ENCODE assay signal across 9 cellular contexts in genomic region chr14:68947802-68948201, GRCh38. TPM values are rescaled to one million over a fixed set of nuclear protein-coding genes. Genes with fewer than 3 reads are reported as not detected.
DNase-seq lines count a peak whose midpoint lies in the region; ATAC-seq and TF ChIP-seq lines count a peak whose summit lies in the region.
"Had no signal": no experiment of that assay in that cellular context is flagged by ENCODE, and none has a peak within 500 bp of the region (broad histone marks: within the 10 kb centered on the region; RNA-seq: fewer than 3 reads in every experiment).

No MANE protein-coding gene starts in this region.

- H3K9me2 ChIP-seq in GM23338 (ENCODE audit: insufficient read depth) = no peaks in the 10 kb centered on the region

- no peaks in the 10 kb centered on the region for H3K9me3 Mint-ChIP-seq in GM23338
- H3K9me3 Mint-ChIP-seq: central memory CD8-positive, alpha-beta T cell had no signal

- H3K27me3 ChIP-seq in GM23338 (ENCODE audit: insufficient read depth) (no peaks in the 10 kb centered on the region), spleen (replicated peaks in 1 of 7) (peaks cover 0 to 5% (median 0%) of the 10 kb centered on the region in 7 donors)

- H2AFZ ChIP-seq in GM23338 = no peak overlapping the region

- H3K79me2 ChIP-seq in GM23338 (replicated peaks; ENCODE audit: insufficient read depth) = peaks cover 100% of the 10 kb centered on the region

- peaks cover 16% of the 10 kb centered on the region; the same call in 2 of the 3 replicates for H3K36me3 Mint-ChIP-seq in GM23338 (ENCODE audit: low read depth)

- H4K20me1 ChIP-seq in GM23338 (replicated peaks; ENCODE audit: insufficient read depth) = peaks cover 62% of the 10 kb centered on the region

- H3K4me2 ChIP-seq in GM23338 = no peak overlapping the region

- DNase-seq in GM23338 (ENCODE audit: low spot score) (no peak), SKM-1 treated with dmso at 0.1 percent for 144 hours (lab: John Stamatoyannopoulos, UW; ENCODE audit: unreplicated experiment) (peak; percentile 25), cardiac septum (ENCODE audit: low spot score) (peak; percentile 85), spleen (peak; percentile 70), COR-L47 (lab: John Stamatoyannopoulos, UW) (no peak), mesenteric fat pad (ENCODE audit: low spot score) (no peak), DMS53 treated with DMSO at 0.1 percent for 48 hours (lab: John Stamatoyannopoulos, UW; ENCODE audit: unreplicated experiment) (no peak), LoVo (ENCODE audit: low spot score) (no peak)

- no peak overlapping the region for H3K27ac Mint-ChIP-seq in GM23338

- H3K4me3 ChIP-seq in GM23338 = no peak overlapping the region
- H3K4me3 ChIP-seq in spleen = no peak overlapping the region

- H3K27me3 Mint-ChIP-seq in GM23338 (ENCODE audit: insufficient read depth, low read depth, poor library complexity) = peaks cover 8% of the 10 kb centered on the region
- H3K27me3 Mint-ChIP-seq: central memory CD8-positive, alpha-beta T cell had no signal

- intact Hi-C loops in cardiac septum (cut with DNase I) = no loop called here
- intact Hi-C loops in spleen (cut with DNase I; ENCODE audit: low total_unique reads) = no loop called here

- H3F3A ChIP-seq in GM23338 (replicated peaks; ENCODE audit: low read depth) = no peaks in the 10 kb centered on the region

- H3K4me1 ChIP-seq in GM23338 (ENCODE audit: insufficient read depth) (peaks cover 44% of the 10 kb centered on the region), spleen (peaks cover 10 to 99% (median 57%) of the 10 kb centered on the region in 6 donors)

- TF ChIP-seq CTCF in GM23338 (conservative IDR thresholded peaks at IDR 0.05; ENCODE audit: low read depth in 2 of 2) = no peak
- no peak for TF ChIP-seq CTCF in spleen (IDR thresholded peaks at IDR 0.05 in 8 of 11, conservative IDR thresholded peaks at IDR 0.05 in 3 of 11)

- 15 to 31% (median 22%) methylated on average over 7 to 8 of the region's 8 CpGs for WGBS in spleen, 5 donors

- peaks cover 74% of the 10 kb centered on the region for H3K4me1 Mint-ChIP-seq in GM23338

- TF ChIP-seq POLR2A in spleen (IDR thresholded peaks at IDR 0.05) = no peak

- H3K27ac ChIP-seq in GM23338 (ENCODE audit: low read depth) (no peak overlapping the region), spleen (peak overlapping the region in 5 of 8 donors; percentile 40 to 92 (median 90))

- peak; percentile 14 for ATAC-seq in GM23338

- H3K4me3 Mint-ChIP-seq in GM23338 = no peak overlapping the region
- H3K4me3 Mint-ChIP-seq: central memory CD8-positive, alpha-beta T cell had no signal

- no peaks in the 10 kb centered on the region for H3K9me3 ChIP-seq in spleen

- H3K36me3 ChIP-seq in GM23338 (ENCODE audit: insufficient read depth) (no peaks in the 10 kb centered on the region), spleen (no peaks in the 10 kb centered on the region)

TF ChIP-seq in GM23338, 12 proteins besides CTCF, POLR2A, EP300 and RAD21:
- no peak for TF ChIP-seq JUNB (IDR thresholded peaks at IDR 0.05; ENCODE audit: unreplicated experiment)
- no peak for TF ChIP-seq ZNF331 (CRISPR knock-in tag; IDR thresholded peaks at IDR 0.05; ENCODE audit: low read depth)
- no peak for TF ChIP-seq EZH2phosphoT487 (IDR thresholded peaks at IDR 0.05; ENCODE audit: unreplicated experiment)
- TF ChIP-seq STAT1 (IDR thresholded peaks at IDR 0.05; ENCODE audit: unreplicated experiment) = no peak
- no peak for TF ChIP-seq CREB1 (CRISPR knock-in tag; IDR thresholded peaks at IDR 0.05; ENCODE audit: low read depth)
- no peak for TF ChIP-seq EZH2 (IDR thresholded peaks at IDR 0.05; ENCODE audit: low read depth, unreplicated experiment)

RNA-seq across cellular contexts. Expression of gene ACTN1, which starts 31.3 kb away (rescaled TPM):
- 257 and 280 TPM in 2 replicates for total RNA-seq in GM23338 (2014; rRNA removed; shearing (Covaris generic))
- polyA plus RNA-seq in GM23338 (2016; fragmentation: Nextera tagmentation; extraction: Ambion mirVana) = 121 and 129 TPM in 2 replicates
- 346 TPM for total RNA-seq in cardiac septum
- 100 to 1,000 TPM in 5 of 7 donors, 10 to 100 TPM in 2; 87.3 to 315 (median 121) TPM for total RNA-seq in spleen
- 10 to 100 TPM; 15.4 to 33.0 (median 26.0) TPM for polyA plus RNA-seq in spleen
- total RNA-seq in mesenteric fat pad = 215 TPM

Comparison
In these comparisons a context has a peak if more than half of its experiments do, and no peak if none do; other contexts are left out.
1. DNase-seq: peak in SKM-1 treated with dmso at 0.1 percent for 144 hours (single experiment), cardiac septum (single experiment) and spleen (single experiment); none in GM23338 (single experiment), COR-L47 (single experiment), mesenteric fat pad (single experiment), DMS53 treated with DMSO at 0.1 percent for 48 hours (single experiment) and LoVo (single experiment).